In genomic region chr6:104630522-104630921, GRCh38 we compare ENCODE assay signal across 18 cellular contexts.
"Had no signal": no experiment of that assay in that cellular context is flagged by ENCODE, and none has a peak within 500 bp of the region (broad histone marks: within the 10 kb centered on the region; RNA-seq: fewer than 3 reads in every experiment).

No MANE protein-coding gene starts in this region.

- ATAC-seq: natural killer cell treated with Interleukin-12 subunit alpha and Interleukin-12 subunit beta and Interleukin-15 and Interleukin-18, amount 100 ng/mL, for 72 hours; sciatic nerve; stimulated activated naive CD8-positive, alpha-beta T cell treated with anti-CD3 and anti-CD28 coated beads, Interleukin-15, amount 100 ng/mL, for 72 hours had no signal

- H3K27ac ChIP-seq: neural progenitor cell, right atrium auricular region, suprapubic skin had no signal

- H3K4me1 ChIP-seq: neural progenitor cell, prostate gland, right atrium auricular region had no signal

- H3K4me3 Mint-ChIP-seq: naive B cell; natural killer cell treated with Interleukin-12 subunit alpha and Interleukin-12 subunit beta and Interleukin-15 and Interleukin-18, amount 100 ng/mL, for 72 hours; neural progenitor cell; stimulated activated naive CD8-positive, alpha-beta T cell treated with anti-CD3 and anti-CD28 coated beads, Interleukin-15, amount 100 ng/mL, for 72 hours had no signal

- DNase-seq: central memory CD4-positive, alpha-beta T cell; dorsolateral prefrontal cortex; effector CD4-positive, alpha-beta T cell; foreskin fibroblast; naive B cell; stimulated activated CD4-positive, alpha-beta T cell treated with anti-CD3 and anti-CD28 coated beads, Interleukin-12 subunit alpha, Interleukin-12 subunit beta, amount 100 ng/mL, for 4 hours; stimulated activated CD4-positive, alpha-beta T cell treated with anti-CD3 and anti-CD28 coated beads, Interleukin-1b, Interleukin-23, amount 100 ng/mL, for 48 hours; stimulated activated CD4-positive, alpha-beta T cell treated with anti-CD3 and anti-CD28 coated beads, Interleukin-4, amount 100 ng/mL, for 1 hour; stimulated activated CD8-positive, alpha-beta memory T cell treated with anti-CD3 and anti-CD28 coated beads, Interleukin-4, amount 100 ng/mL, for 48 hours; stimulated activated naive CD4-positive, alpha-beta T cell; stimulated activated naive CD8-positive, alpha-beta T cell treated with anti-CD3 and anti-CD28 coated beads, Interleukin-15, amount 100 ng/mL, for 72 hours had no signal

- H3K36me3 Mint-ChIP-seq: naive B cell; natural killer cell treated with Interleukin-12 subunit alpha and Interleukin-12 subunit beta and Interleukin-15 and Interleukin-18, amount 100 ng/mL, for 72 hours; neural progenitor cell had no signal

- H3K4me1 Mint-ChIP-seq: naive B cell; neural progenitor cell; stimulated activated naive CD8-positive, alpha-beta T cell treated with anti-CD3 and anti-CD28 coated beads, Interleukin-15, amount 100 ng/mL, for 72 hours had no signal

- H3K27me3 ChIP-seq: dorsolateral prefrontal cortex, neural progenitor cell, right atrium auricular region, suprapubic skin had no signal

- H3K4me3 ChIP-seq: dorsolateral prefrontal cortex, neural progenitor cell, prostate gland, right atrium auricular region, smooth muscle cell, suprapubic skin had no signal

- H3K27ac Mint-ChIP-seq: natural killer cell treated with Interleukin-12 subunit alpha and Interleukin-12 subunit beta and Interleukin-15 and Interleukin-18, amount 100 ng/mL, for 72 hours; neural progenitor cell; stimulated activated naive CD8-positive, alpha-beta T cell treated with anti-CD3 and anti-CD28 coated beads, Interleukin-15, amount 100 ng/mL, for 72 hours had no signal

- H3K9me3 ChIP-seq: prostate gland, right atrium auricular region, suprapubic skin had no signal

- H3K9me3 Mint-ChIP-seq: natural killer cell treated with Interleukin-12 subunit alpha and Interleukin-12 subunit beta and Interleukin-15 and Interleukin-18, amount 100 ng/mL, for 72 hours; stimulated activated naive CD8-positive, alpha-beta T cell treated with anti-CD3 and anti-CD28 coated beads, Interleukin-15, amount 100 ng/mL, for 72 hours had no signal

- H3K36me3 ChIP-seq: neural progenitor cell, prostate gland, right atrium auricular region, suprapubic skin had no signal
